In the genomic region with DNA sequence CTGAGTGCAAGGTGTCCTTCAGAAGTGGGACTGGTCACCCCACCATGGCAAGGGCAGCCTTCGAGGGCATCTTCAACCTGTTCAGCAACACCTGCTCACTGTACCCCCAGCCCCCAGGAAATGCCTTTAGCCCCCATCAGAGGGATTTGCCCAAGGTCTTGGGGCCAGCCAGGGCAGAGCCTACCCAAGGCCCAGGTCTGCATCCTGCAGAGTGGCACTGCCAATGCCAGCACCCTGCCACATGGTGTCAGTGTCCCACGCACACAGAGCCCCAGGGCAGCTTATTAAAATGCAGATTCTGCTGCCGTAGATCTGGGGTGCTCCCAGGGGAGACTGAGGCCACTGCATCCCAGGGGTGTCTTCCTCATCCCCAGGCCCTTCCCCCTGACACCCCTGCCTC, we compare ENCODE assay signal across 10 cellular contexts.
A peak's percentile ranks its signal among the peaks of the same experiment; 100 is the strongest.
DNase-seq lines count a peak whose midpoint lies in the region; TF ChIP-seq lines count a peak whose summit lies in the region.
"Had no signal": no experiment of that assay in that cellular context is flagged by ENCODE, and none has a peak within 500 bp of the region (broad histone marks: within the 10 kb centered on the region; RNA-seq: fewer than 3 reads in every experiment).

No MANE protein-coding gene starts in this region.

- 66% methylated on average over 3 of the region's 3 CpGs for WGBS in mesenchymal stem cell

- no peak overlapping the region for H3K23ac ChIP-seq in mesenchymal stem cell (ENCODE audit: low read length in 2 of 2)

- H3K36me3 ChIP-seq in parathyroid adenoma (ENCODE audit: control insufficient read depth, insufficient read depth, low read length) (no peaks in the 10 kb centered on the region), mesenchymal stem cell (ENCODE audit: control insufficient read depth in 1 of 2, insufficient read depth in 2 of 2, low read depth in 1 of 2, low read length in 2 of 2) (peaks cover 0 to 12% of the 10 kb centered on the region in 2 experiments)
- H3K36me3 ChIP-seq: Peyer's patch had no signal

- DNase-seq in NOMO-1 treated with DMSO at 0.1 percent for 48 hours (lab: John Stamatoyannopoulos, UW; ENCODE audit: unreplicated experiment) (peak; percentile 7), NOMO-1 (lab: John Stamatoyannopoulos, UW; ENCODE audit: unreplicated experiment in 2 of 2) (no peak), LNCaP clone FGC (ENCODE audit: low read depth) (no peak), caudate nucleus (lab: John Stamatoyannopoulos, UW) (peak in 8 of 61 donors; percentile 9 to 45 (median 14)), mesenchymal stem cell (no peak)
- no peak for DNase-seq in activated CD4-positive, CD25-positive, alpha-beta regulatory T cell (lab: John Stamatoyannopoulos, UW)
- no peak for DNase-seq in activated CD8-positive, alpha-beta memory T cell treated with anti-CD3 and anti-CD28 coated beads, Interleukin-2, amount 50 U/mL, for 48 hours
- DNase-seq: CD8-positive, alpha-beta T cell; Peyer's patch had no signal

- no peak overlapping the region for H2BK120ac ChIP-seq in mesenchymal stem cell (ENCODE audit: low read depth, low read length)

- no peak overlapping the region for H3K9ac ChIP-seq in parathyroid adenoma
- no peak overlapping the region for H3K9ac ChIP-seq in mesenchymal stem cell (ENCODE audit: low read length)

- H3K27ac ChIP-seq in caudate nucleus (ENCODE audit: low read depth, low read length) = peak overlapping the region; percentile 36
- H3K27ac ChIP-seq in parathyroid adenoma = no peak overlapping the region
- H3K27ac ChIP-seq in mesenchymal stem cell (ENCODE audit: low read length, poor library complexity, severe bottlenecking) = no peak overlapping the region
- H3K27ac ChIP-seq: Peyer's patch had no signal

- H2AFZ ChIP-seq in parathyroid adenoma = no peak overlapping the region
- no peak overlapping the region for H2AFZ ChIP-seq in mesenchymal stem cell (ENCODE audit: low read depth, low read length)

- H3K18ac ChIP-seq in mesenchymal stem cell (ENCODE audit: low read depth in 1 of 2, low read length in 2 of 2) = no peak overlapping the region

- no peaks in the 10 kb centered on the region for H3K79me2 ChIP-seq in parathyroid adenoma

- H3K9me3 ChIP-seq in parathyroid adenoma (ENCODE audit: control insufficient read depth, low read length) = no peaks in the 10 kb centered on the region
- H3K9me3 ChIP-seq in mesenchymal stem cell (ENCODE audit: control insufficient read depth, low read length) = no peaks in the 10 kb centered on the region
- H3K9me3 ChIP-seq: Peyer's patch had no signal

- H3K4me1 ChIP-seq in parathyroid adenoma = no peaks in the 10 kb centered on the region
- no peaks in the 10 kb centered on the region for H3K4me1 ChIP-seq in mesenchymal stem cell (ENCODE audit: control insufficient read depth, insufficient read depth, low read depth, low read length)
- H3K4me1 ChIP-seq: Peyer's patch had no signal

- H4K8ac ChIP-seq in mesenchymal stem cell (ENCODE audit: low read length) = no peak overlapping the region

- no peak overlapping the region for H3K4ac ChIP-seq in mesenchymal stem cell (ENCODE audit: low read depth in 1 of 2, low read length in 2 of 2)

- H2AK5ac ChIP-seq in mesenchymal stem cell (ENCODE audit: low read length, severe bottlenecking) = no peak overlapping the region

- H2BK12ac ChIP-seq in mesenchymal stem cell (ENCODE audit: low read length in 2 of 2) = no peak overlapping the region

- H2BK15ac ChIP-seq in mesenchymal stem cell (ENCODE audit: low read depth, poor library complexity, severe bottlenecking) = no peak overlapping the region

- no peak overlapping the region for H3K4me3 ChIP-seq in LNCaP clone FGC (ENCODE audit: low read depth, low read length)
- no peak overlapping the region for H3K4me3 ChIP-seq in parathyroid adenoma (ENCODE audit: low read depth, low read length)
- H3K4me3 ChIP-seq in mesenchymal stem cell (ENCODE audit: insufficient read depth in 1 of 2, low read depth in 1 of 2, low read length in 2 of 2) = no peak overlapping the region
- H3K4me3 ChIP-seq: Peyer's patch had no signal

- no peak overlapping the region for H4K91ac ChIP-seq in mesenchymal stem cell (ENCODE audit: low read length)

- H3K27me3 ChIP-seq in parathyroid adenoma (ENCODE audit: control insufficient read depth, insufficient read depth, low read length) (no peaks in the 10 kb centered on the region), mesenchymal stem cell (ENCODE audit: control insufficient read depth in 1 of 2, insufficient read depth in 1 of 2, low read length in 2 of 2) (no peaks in the 10 kb centered on the region)
- H3K27me3 ChIP-seq: Peyer's patch had no signal

- H3K79me1 ChIP-seq in mesenchymal stem cell (replicated peaks; ENCODE audit: low read length, poor library complexity, severe bottlenecking) = no peaks in the 10 kb centered on the region

- peak; percentile 51 for TF ChIP-seq CTCF in LNCaP clone FGC (IDR thresholded peaks at IDR 0.05; ENCODE audit: control insufficient read depth, extremely low read depth, insufficient read depth)
- TF ChIP-seq CTCF in parathyroid adenoma (IDR thresholded peaks at IDR 0.05) = peak; percentile 49

- H2BK5ac ChIP-seq in mesenchymal stem cell (ENCODE audit: low read depth, low read length, poor library complexity, severe bottlenecking) = no peak overlapping the region

- no peak overlapping the region for H3K14ac ChIP-seq in mesenchymal stem cell (ENCODE audit: low read length in 2 of 2)

- H3K4me2 ChIP-seq in parathyroid adenoma (ENCODE audit: low read length) (no peak overlapping the region), mesenchymal stem cell (ENCODE audit: low read length, poor library complexity, severe bottlenecking) (no peak overlapping the region)
